7 cellular contexts compared by ENCODE assay signal in the genomic region with DNA sequence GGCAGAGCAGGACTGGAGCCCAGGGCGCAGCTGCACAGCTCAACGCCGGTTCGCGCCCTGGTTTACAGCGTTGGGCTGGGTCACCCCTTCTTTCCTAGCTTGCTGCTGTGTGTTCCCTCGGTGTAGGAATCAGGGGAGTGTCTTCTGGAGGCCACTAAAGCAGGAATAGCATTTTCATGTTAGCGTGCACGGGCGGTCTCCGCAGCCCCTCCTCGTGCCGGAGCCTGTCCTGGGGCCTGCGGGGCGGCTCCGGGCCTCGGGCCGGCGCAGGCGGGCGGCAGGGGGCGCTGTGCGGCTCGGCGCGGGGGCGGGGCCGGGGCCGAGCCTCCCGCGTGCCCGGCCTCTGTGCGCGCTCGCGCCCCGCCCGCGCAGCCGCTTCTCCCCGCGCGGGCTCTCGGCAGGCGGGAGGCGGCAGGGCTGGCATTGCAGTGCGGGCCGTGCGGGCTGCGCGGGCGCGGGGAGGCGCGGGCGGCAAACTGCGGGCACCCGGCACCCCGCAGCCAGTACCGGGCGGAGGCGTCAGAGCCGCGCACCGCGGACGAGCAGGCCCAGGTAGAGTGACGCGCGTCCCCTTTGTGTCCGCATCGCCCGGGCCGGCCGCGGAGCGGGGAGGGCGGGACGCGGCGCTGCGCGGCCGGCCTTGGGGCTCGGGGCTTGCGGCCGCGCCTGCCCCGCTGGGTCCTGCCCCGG.
DNase-seq lines count a peak whose midpoint lies in the region; ATAC-seq and TF ChIP-seq lines count a peak whose summit lies in the region.

A gene with protein sequence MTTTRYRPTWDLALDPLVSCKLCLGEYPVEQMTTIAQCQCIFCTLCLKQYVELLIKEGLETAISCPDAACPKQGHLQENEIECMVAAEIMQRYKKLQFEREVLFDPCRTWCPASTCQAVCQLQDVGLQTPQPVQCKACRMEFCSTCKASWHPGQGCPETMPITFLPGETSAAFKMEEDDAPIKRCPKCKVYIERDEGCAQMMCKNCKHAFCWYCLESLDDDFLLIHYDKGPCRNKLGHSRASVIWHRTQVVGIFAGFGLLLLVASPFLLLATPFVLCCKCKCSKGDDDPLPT (plus strand): TSS at position 342 of the 690 bp plus-strand sequence. CDS start 79,515 bp downstream, outside the sequence.

- peaks cover 8% of the 10 kb centered on the region for H3K36me3 Mint-ChIP-seq in central memory CD8-positive, alpha-beta T cell (ENCODE audit: insufficient read depth)

- peak; percentile 84 for ATAC-seq in HG02623 (IDR thresholded peaks at IDR 0.05; ENCODE audit: unreplicated experiment)
- peak; percentile 92 for ATAC-seq in central memory CD8-positive, alpha-beta T cell (replicated peaks; ENCODE audit: extremely low read depth, poor library complexity, severe bottlenecking)

- H3K27me3 Mint-ChIP-seq in central memory CD8-positive, alpha-beta T cell: no peaks in the 10 kb centered on the region

- no peaks in the 10 kb centered on the region for H3K9me3 Mint-ChIP-seq in central memory CD8-positive, alpha-beta T cell

- H3K27ac Mint-ChIP-seq in central memory CD8-positive, alpha-beta T cell (ENCODE audit: low read depth): peak within 1 kb of the TSS; percentile 32

- peak within 1 kb of the TSS; percentile 73 for H3K4me3 Mint-ChIP-seq in central memory CD8-positive, alpha-beta T cell

- TF ChIP-seq POLR2A in GM15510 (IDR thresholded peaks at IDR 0.05; ENCODE audit: borderline replicate concordance, extremely low read depth, insufficient read length): peak; percentile 30

- peaks cover 55% of the 10 kb centered on the region for H3K4me1 Mint-ChIP-seq in central memory CD8-positive, alpha-beta T cell

- DNase-seq in NCI-H1092 treated with DMSO at 0.1 percent for 48 hours (lab: John Stamatoyannopoulos, UW) (peak; percentile 30), kidney glomerular epithelial cell (lab: John Stamatoyannopoulos, UW) (peak; percentile 25)
- peak; percentile 36 for DNase-seq in activated CD4-positive, CD25-positive, alpha-beta regulatory T cell treated with anti-CD3 and anti-CD28 coated beads, Interleukin-2, amount 50 U/mL, for 16 hours (ENCODE audit: low read depth, low spot score)
- DNase-seq in central memory CD8-positive, alpha-beta T cell (ENCODE audit: low spot score in 2 of 2): peak; percentile 53 to 64
- DNase-seq in stimulated activated CD4-positive, alpha-beta T cell treated with anti-CD3 and anti-CD28 coated beads, Interleukin-2, amount 100 ng/mL, for 24 hours: peak; percentile 79 to 81

Comparison
In these comparisons a context has a peak if more than half of its experiments do, and no peak if none do; other contexts are left out.
1. Peak in every context shown above with its lines: DNase-seq and ATAC-seq.
2. DNase-seq: peak in every context shown above with its lines; median percentile 80 in stimulated activated CD4-positive, alpha-beta T cell treated with anti-CD3 and anti-CD28 coated beads, Interleukin-2, amount 100 ng/mL, for 24 hours; 58 in central memory CD8-positive, alpha-beta T cell; 36 in activated CD4-positive, CD25-positive, alpha-beta regulatory T cell treated with anti-CD3 and anti-CD28 coated beads, Interleukin-2, amount 50 U/mL, for 16 hours; 30 in NCI-H1092 treated with DMSO at 0.1 percent for 48 hours; 25 in kidney glomerular epithelial cell.